In genomic region chr6:143726015-143726647, GRCh38 we compare ENCODE assay signal across 31 cellular contexts. TPM values are rescaled to one million over a fixed set of nuclear protein-coding genes. Genes with fewer than 3 reads are reported as not detected.
DNase-seq lines count a peak whose midpoint lies in the region; ATAC-seq, FAIRE-seq and TF ChIP-seq lines count a peak whose summit lies in the region.
"Had no signal": no experiment of that assay in that cellular context is flagged by ENCODE, and none has a peak within 500 bp of the region (broad histone marks: within the 10 kb centered on the region; RNA-seq: fewer than 3 reads in every experiment).

No MANE protein-coding gene starts in this region.

- no peaks in the 10 kb centered on the region for H3K9me2 ChIP-seq in Karpas-422 (replicated peaks; ENCODE audit: insufficient read depth, low read length)

- CTCF ChIA-PET in HepG2 (lab: Yijun Ruan, JAX; ENCODE audit: low intra/inter-chr PET ratio, low total read pairs), result no interaction called here

- in situ Hi-C loops in HepG2 (cut with HindIII; ENCODE audit: extremely low pct_ligation_motif_present, low pct_unique_long_range_greater_than_20kb), result no loop called here

- TF ChIP-seq CTCF in HepG2 (CRISPR knock-in tag; IDR thresholded peaks at IDR 0.05) (no peak), right lobe of liver (IDR thresholded peaks at IDR 0.05) (no peak), OCI-LY3 (IDR thresholded peaks at IDR 0.05; ENCODE audit: low read depth, low read length) (no peak), omental fat pad (IDR thresholded peaks at IDR 0.05) (no peak)

- H4K20me1 ChIP-seq in HepG2 (ENCODE audit: insufficient read depth, low read length), result no peaks in the 10 kb centered on the region
- H4K20me1 ChIP-seq in Karpas-422 (ENCODE audit: insufficient read depth, low read depth, low read length), result no peaks in the 10 kb centered on the region
- peaks cover 11% of the 10 kb centered on the region for H4K20me1 ChIP-seq in OCI-LY3 (ENCODE audit: insufficient read depth, low read length)

- H3K9me3 ChIP-seq in HepG2 (ENCODE audit: low read length) (no peaks in the 10 kb centered on the region), right lobe of liver (no peaks in the 10 kb centered on the region), Karpas-422 (ENCODE audit: low read length) (no peaks in the 10 kb centered on the region), OCI-LY3 (ENCODE audit: insufficient read depth, low read length) (no peaks in the 10 kb centered on the region)
- H3K9me3 ChIP-seq: adrenal gland, HAP-1 had no signal

- H3K9ac ChIP-seq in HepG2 (ENCODE audit: insufficient read depth, low read depth, low read length) (no peak overlapping the region), Karpas-422 (ENCODE audit: low read length) (no peak overlapping the region), OCI-LY3 (ENCODE audit: low read length) (no peak overlapping the region)

- H3K36me3 ChIP-seq in HepG2 (replicated peaks in 1 of 2; ENCODE audit: control insufficient read depth in 1 of 2, insufficient read depth in 2 of 2, low read length in 2 of 2), result peaks cover 0 to 2% of the 10 kb centered on the region in 2 experiments; a peak in 2 of 5 replicates
- no peaks in the 10 kb centered on the region for H3K36me3 ChIP-seq in right lobe of liver
- no peaks in the 10 kb centered on the region for H3K36me3 ChIP-seq in Karpas-422 (ENCODE audit: insufficient read depth, low read length)
- H3K36me3 ChIP-seq in OCI-LY3 (replicated peaks; ENCODE audit: low read depth, low read length), result peaks cover 8% of the 10 kb centered on the region
- H3K36me3 ChIP-seq: adrenal gland, HAP-1 had no signal

- TF ChIP-seq EP300 in HepG2 (IDR thresholded peaks at IDR 0.05; ENCODE audit: low read depth in 2 of 2, low read length in 2 of 2) (no peak), HepG2 (CRISPR knock-in tag; IDR thresholded peaks at IDR 0.05; ENCODE audit: borderline replicate concordance) (no peak)

- H3K79me2 ChIP-seq in HepG2 (ENCODE audit: insufficient read depth, low read length) (no peaks in the 10 kb centered on the region), Karpas-422 (ENCODE audit: low read length) (no peaks in the 10 kb centered on the region), OCI-LY3 (ENCODE audit: low read length) (no peaks in the 10 kb centered on the region)

- no peak for TF ChIP-seq RAD21 in HepG2 (CRISPR knock-in tag; IDR thresholded peaks at IDR 0.05)

- FAIRE-seq in HepG2 (lab: Jason Lieb, UNC), result no peak
- FAIRE-seq: D721Med, HTR-8/SVneo had no signal

- no peaks in the 10 kb centered on the region for H3K27me3 ChIP-seq in HepG2 (ENCODE audit: control insufficient read depth in 1 of 2, insufficient read depth in 2 of 2, low read length in 2 of 2)
- H3K27me3 ChIP-seq in right lobe of liver, result no peaks in the 10 kb centered on the region
- no peaks in the 10 kb centered on the region for H3K27me3 ChIP-seq in Karpas-422 (ENCODE audit: low read length)
- H3K27me3 ChIP-seq in OCI-LY3 (ENCODE audit: low read depth, low read length), result no peaks in the 10 kb centered on the region; the same call in 1 of the 2 replicates
- H3K27me3 ChIP-seq: adrenal gland had no signal

- no TSS peak for BruUV-seq in HepG2 (replicated peaks; lab: Mats Ljungman, UMichigan)

- intact Hi-C loops in HepG2 (cut with micrococcal nuclease; ENCODE audit: unreplicated experiment) (loop anchor here (5.0 kb wide), 1 partner anchor 34 kb away; no protein-coding TSS in a partner anchor), right lobe of liver (cut with DNase I) (no loop called here)

- no peak overlapping the region for H2AFZ ChIP-seq in HepG2 (ENCODE audit: low read length)
- H2AFZ ChIP-seq in Karpas-422 (ENCODE audit: low read length), result no peak overlapping the region
- H2AFZ ChIP-seq in OCI-LY3 (ENCODE audit: low read depth, low read length), result no peak overlapping the region

- DNase-seq in HepG2 (ENCODE audit: low spot score) (no peak), right lobe of liver (no peak), Karpas-422 (peak; percentile 45), omental fat pad (ENCODE audit: low spot score) (no peak), NCI-H524 treated with DMSO at 0.1 percent for 48 hours (lab: John Stamatoyannopoulos, UW) (no peak), NCI-H1092 treated with DMSO at 0.1 percent for 48 hours (lab: John Stamatoyannopoulos, UW) (no peak)
- DNase-seq: 8988T; activated CD4-positive, alpha-beta memory T cell treated with anti-CD3 and anti-CD28 coated beads, Interleukin-2, amount 10 ng/mL, durations not matched to agents 7 days and 5 days; activated CD8-positive, alpha-beta memory T cell treated with anti-CD3 and anti-CD28 coated beads, Interleukin-2, amount 50 U/mL, for 48 hours; activated naive CD4-positive, alpha-beta T cell treated with anti-CD3 and anti-CD28 coated beads, Interleukin-2, amount 10 ng/mL, durations not matched to agents 7 days and 5 days; adrenal gland; CD4-positive, CD25-positive, alpha-beta regulatory T cell; central memory CD4-positive, alpha-beta T cell; cortex of kidney; DND-41; effector memory CD4-positive, alpha-beta T cell; immature natural killer cell; KG1; left colon; MM.1S; NCI-H146; NCI-H748 treated with DMSO at 0.1 percent for 48 hours; stimulated activated CD4-positive, alpha-beta T cell treated with anti-CD3 and anti-CD28 coated beads, Interleukin-4, amount 100 ng/mL, for 24 hours; substantia nigra; T-helper 2 cell had no signal

- no peak overlapping the region for H3K4me3 ChIP-seq in HepG2 (replicated peaks in 1 of 3; ENCODE audit: insufficient read depth in 1 of 3, low read depth in 2 of 3, low read length in 3 of 3)
- no peak overlapping the region for H3K4me3 ChIP-seq in right lobe of liver
- H3K4me3 ChIP-seq in Karpas-422 (ENCODE audit: low read length), result no peak overlapping the region
- peak overlapping the region; percentile 38 for H3K4me3 ChIP-seq in OCI-LY3 (ENCODE audit: low read length)
- H3K4me3 ChIP-seq: adrenal gland, HAP-1 had no signal

- no peaks in the 10 kb centered on the region for H3K4me1 ChIP-seq in HepG2 (ENCODE audit: insufficient read depth, low read length)
- H3K4me1 ChIP-seq in right lobe of liver, result no peaks in the 10 kb centered on the region
- peaks cover 15% of the 10 kb centered on the region for H3K4me1 ChIP-seq in Karpas-422 (ENCODE audit: low read length)
- peaks cover 20% of the 10 kb centered on the region for H3K4me1 ChIP-seq in OCI-LY3 (ENCODE audit: low read length)
- H3K4me1 ChIP-seq: adrenal gland, HAP-1 had no signal

- POLR2A ChIA-PET in HepG2 (lab: Yijun Ruan, JAX), result no interaction called here

- 84% methylated on average over 2 of the region's 2 CpGs for WGBS in HepG2 (ENCODE audit: low lambda C conversion rate)
- 49% methylated on average over 2 of the region's 2 CpGs for WGBS in right lobe of liver (ENCODE audit: insufficient coverage, low coverage, low lambda C conversion rate, missing lambda C conversion rate)

- no peak overlapping the region for H3K27ac ChIP-seq in HepG2 (ENCODE audit: extremely low read length, insufficient read depth, low read length)
- H3K27ac ChIP-seq in right lobe of liver, result no peak overlapping the region
- H3K27ac ChIP-seq in Karpas-422 (ENCODE audit: low read length), result no peak overlapping the region
- no peak overlapping the region for H3K27ac ChIP-seq in OCI-LY3 (ENCODE audit: low read length)
- H3K27ac ChIP-seq: adrenal gland had no signal

- H3K4me2 ChIP-seq in HepG2 (ENCODE audit: low read depth, low read length) (no peak overlapping the region), Karpas-422 (ENCODE audit: low read depth, low read length, poor library complexity, severe bottlenecking) (no peak overlapping the region), OCI-LY3 (ENCODE audit: low read length) (peak overlapping the region; percentile 62)

- TF ChIP-seq POLR2A in HepG2 (IDR thresholded peaks at IDR 0.05; ENCODE audit: insufficient read depth in 1 of 2, low read depth in 2 of 2, low read length in 2 of 2) (no peak), right lobe of liver (IDR thresholded peaks at IDR 0.05) (no peak)

- ATAC-seq in HepG2 (no peak), right lobe of liver (no peak), HG03520 (IDR thresholded peaks at IDR 0.05; ENCODE audit: unreplicated experiment) (no peak), omental fat pad (ENCODE audit: low FRiP score) (no peak)
- ATAC-seq: left colon; natural killer cell treated with Interleukin-12 subunit alpha and Interleukin-12 subunit beta and Interleukin-15 and Interleukin-18, amount 100 ng/mL, for 72 hours had no signal

TF ChIP-seq in HepG2, 621 proteins besides CTCF, POLR2A, EP300 and RAD21 (continues in another document):
- no peak for TF ChIP-seq ZFP36 (IDR thresholded peaks at IDR 0.05; ENCODE audit: borderline replicate concordance, low read depth, low read length, partially characterized antibody)

RNA-seq across cellular contexts. Expression of gene PHACTR2, which starts 48.4 kb away (rescaled TPM):
- 28.2 and 39.1 TPM in 2 replicates for total RNA-seq in HepG2 (2016; rRNA removed; fragmentation: Illumina TruSeq; extraction: Trizol)
- total RNA-seq in HepG2 (2016; cell fraction: cytosol; rRNA removed; fragmentation: Illumina TruSeq; extraction: Trizol; ENCODE audit: low read depth), result 14.4 and 16.0 TPM in 2 replicates
- total RNA-seq in HepG2 (2016; cell fraction: insoluble cytoplasmic fraction; rRNA removed; fragmentation: Illumina TruSeq; extraction: Trizol), result 28.7 and 34.3 TPM in 2 replicates
- 29.1 and 31.7 TPM in 2 replicates for total RNA-seq in HepG2 (2016; cell fraction: membrane; rRNA removed; fragmentation: Illumina TruSeq; extraction: Trizol)
- total RNA-seq in HepG2 (2016; cell fraction: nucleus; rRNA removed; fragmentation: Illumina TruSeq; extraction: Trizol), result 27.6 and 29.4 TPM in 2 replicates
- polyA plus RNA-seq in HepG2 (2011; rRNA removed), result 8.4 and 11.3 TPM in 2 replicates
- polyA plus RNA-seq in HepG2 (2011; cell fraction: cytosol; rRNA removed), result 7.5 and 8.1 TPM in 2 replicates
- 6.0 and 7.3 TPM in 2 replicates for polyA plus RNA-seq in HepG2 (2011; cell fraction: nucleus; rRNA removed)
- polyA plus RNA-seq in HepG2 (2012), result 6.6 and 11.5 TPM in 2 replicates
- polyA plus RNA-seq in HepG2 (2016; cell fraction: cytosol; fragmentation: Illumina TruSeq; extraction: Trizol; ENCODE audit: low read depth), result 8.4 and 10.1 TPM in 2 replicates
- 14.6 and 15.0 TPM in 2 replicates for polyA plus RNA-seq in HepG2 (2016; cell fraction: insoluble cytoplasmic fraction; fragmentation: Illumina TruSeq; extraction: Trizol; ENCODE audit: low read depth)
- 9.6 and 11.2 TPM in 2 replicates for polyA plus RNA-seq in HepG2 (2016; cell fraction: membrane; fragmentation: Illumina TruSeq; extraction: Trizol; ENCODE audit: low read depth)
- polyA plus RNA-seq in HepG2 (2016; cell fraction: nucleus; fragmentation: Illumina TruSeq; extraction: Trizol; ENCODE audit: insufficient read depth, low read depth), result 12.7 and 13.6 TPM in 2 replicates
- polyA minus RNA-seq in HepG2 (2011; rRNA and poly(A)+ RNA removed; ENCODE audit: low replicate concordance), result 13.8 and 29.8 TPM in 2 replicates
- polyA minus RNA-seq in HepG2 (2011; cell fraction: cytosol; rRNA and poly(A)+ RNA removed), result 17.3 and 19.4 TPM in 2 replicates
- 29.9 and 31.0 TPM in 2 replicates for polyA minus RNA-seq in HepG2 (2011; cell fraction: nucleus; rRNA and poly(A)+ RNA removed)
- 10 to 100 TPM; 14.0 to 62.7 (median 20.9) TPM for total RNA-seq in right lobe of liver
- total RNA-seq in Karpas-422 (2014; rRNA removed; shearing (Covaris generic); ENCODE audit: low replicate concordance), result not detected in 2 replicates
- total RNA-seq in omental fat pad, result 100 to 1,000 TPM in 1 of 4 donors, 10 to 100 TPM in 3; 50.8 to 102 (median 65.1) TPM

Comparison
In these comparisons a context has a peak if more than half of its experiments do, and no peak if none do; other contexts are left out.
1. RNA of gene PHACTR2, which starts 48.4 kb away (total RNA-seq): 50.8 to 102 TPM in omental fat pad, 14.4 to 39.1 TPM in HepG2 and 14.0 to 62.7 TPM in right lobe of liver; not detected in Karpas-422; every median in the first group is over 10 times any median in the second.